ENCODE assay signal across 2 cellular contexts in the genomic region with DNA sequence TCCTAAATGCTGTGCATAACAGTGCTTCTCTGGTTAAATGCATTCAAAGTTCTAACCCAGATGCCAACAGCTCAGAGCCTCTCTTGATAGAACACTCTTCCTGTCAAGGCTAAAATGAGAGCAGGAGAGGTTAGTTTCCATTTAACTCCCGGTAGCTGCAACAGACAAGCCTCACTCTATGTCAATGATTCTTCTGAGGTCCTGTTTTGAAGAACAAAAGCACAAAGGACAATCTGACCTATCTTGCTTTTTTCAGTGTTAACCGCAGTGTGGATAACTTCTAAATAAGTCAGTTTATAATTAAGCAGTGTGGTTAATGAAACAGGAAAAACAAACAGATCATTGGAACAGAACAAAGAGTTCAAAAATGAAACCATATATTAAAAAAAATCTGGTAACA.
TF ChIP-seq lines count a peak whose summit lies in the region.

No MANE protein-coding gene starts in this region.

TF ChIP-seq in SK-N-SH, 30 proteins besides CTCF, POLR2A, EP300 and RAD21 (continued from another document):
- TF ChIP-seq, protein P1, sequence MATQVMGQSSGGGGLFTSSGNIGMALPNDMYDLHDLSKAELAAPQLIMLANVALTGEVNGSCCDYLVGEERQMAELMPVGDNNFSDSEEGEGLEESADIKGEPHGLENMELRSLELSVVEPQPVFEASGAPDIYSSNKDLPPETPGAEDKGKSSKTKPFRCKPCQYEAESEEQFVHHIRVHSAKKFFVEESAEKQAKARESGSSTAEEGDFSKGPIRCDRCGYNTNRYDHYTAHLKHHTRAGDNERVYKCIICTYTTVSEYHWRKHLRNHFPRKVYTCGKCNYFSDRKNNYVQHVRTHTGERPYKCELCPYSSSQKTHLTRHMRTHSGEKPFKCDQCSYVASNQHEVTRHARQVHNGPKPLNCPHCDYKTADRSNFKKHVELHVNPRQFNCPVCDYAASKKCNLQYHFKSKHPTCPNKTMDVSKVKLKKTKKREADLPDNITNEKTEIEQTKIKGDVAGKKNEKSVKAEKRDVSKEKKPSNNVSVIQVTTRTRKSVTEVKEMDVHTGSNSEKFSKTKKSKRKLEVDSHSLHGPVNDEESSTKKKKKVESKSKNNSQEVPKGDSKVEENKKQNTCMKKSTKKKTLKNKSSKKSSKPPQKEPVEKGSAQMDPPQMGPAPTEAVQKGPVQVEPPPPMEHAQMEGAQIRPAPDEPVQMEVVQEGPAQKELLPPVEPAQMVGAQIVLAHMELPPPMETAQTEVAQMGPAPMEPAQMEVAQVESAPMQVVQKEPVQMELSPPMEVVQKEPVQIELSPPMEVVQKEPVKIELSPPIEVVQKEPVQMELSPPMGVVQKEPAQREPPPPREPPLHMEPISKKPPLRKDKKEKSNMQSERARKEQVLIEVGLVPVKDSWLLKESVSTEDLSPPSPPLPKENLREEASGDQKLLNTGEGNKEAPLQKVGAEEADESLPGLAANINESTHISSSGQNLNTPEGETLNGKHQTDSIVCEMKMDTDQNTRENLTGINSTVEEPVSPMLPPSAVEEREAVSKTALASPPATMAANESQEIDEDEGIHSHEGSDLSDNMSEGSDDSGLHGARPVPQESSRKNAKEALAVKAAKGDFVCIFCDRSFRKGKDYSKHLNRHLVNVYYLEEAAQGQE (IDR thresholded peaks at IDR 0.05; ENCODE audit: low read depth, low read length) = no peak
- no peak for TF ChIP-seq TCF12 (IDR thresholded peaks at IDR 0.05)

TF ChIP-seq in SK-N-SH treated with all-trans-retinoic acid at 6 μM for 48 hours, 23 proteins besides CTCF, POLR2A, EP300 and RAD21 (continued from another document):
- TF ChIP-seq, protein P2, sequence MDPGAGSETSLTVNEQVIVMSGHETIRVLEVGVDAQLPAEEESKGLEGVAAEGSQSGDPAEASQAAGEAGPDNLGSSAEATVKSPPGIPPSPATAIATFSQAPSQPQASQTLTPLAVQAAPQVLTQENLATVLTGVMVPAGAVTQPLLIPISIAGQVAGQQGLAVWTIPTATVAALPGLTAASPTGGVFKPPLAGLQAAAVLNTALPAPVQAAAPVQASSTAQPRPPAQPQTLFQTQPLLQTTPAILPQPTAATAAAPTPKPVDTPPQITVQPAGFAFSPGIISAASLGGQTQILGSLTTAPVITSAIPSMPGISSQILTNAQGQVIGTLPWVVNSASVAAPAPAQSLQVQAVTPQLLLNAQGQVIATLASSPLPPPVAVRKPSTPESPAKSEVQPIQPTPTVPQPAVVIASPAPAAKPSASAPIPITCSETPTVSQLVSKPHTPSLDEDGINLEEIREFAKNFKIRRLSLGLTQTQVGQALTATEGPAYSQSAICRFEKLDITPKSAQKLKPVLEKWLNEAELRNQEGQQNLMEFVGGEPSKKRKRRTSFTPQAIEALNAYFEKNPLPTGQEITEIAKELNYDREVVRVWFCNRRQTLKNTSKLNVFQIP (CRISPR knock-in tag; IDR thresholded peaks at IDR 0.05; ENCODE audit: borderline replicate concordance, low read depth) = no peak
- TF ChIP-seq, protein P3, sequence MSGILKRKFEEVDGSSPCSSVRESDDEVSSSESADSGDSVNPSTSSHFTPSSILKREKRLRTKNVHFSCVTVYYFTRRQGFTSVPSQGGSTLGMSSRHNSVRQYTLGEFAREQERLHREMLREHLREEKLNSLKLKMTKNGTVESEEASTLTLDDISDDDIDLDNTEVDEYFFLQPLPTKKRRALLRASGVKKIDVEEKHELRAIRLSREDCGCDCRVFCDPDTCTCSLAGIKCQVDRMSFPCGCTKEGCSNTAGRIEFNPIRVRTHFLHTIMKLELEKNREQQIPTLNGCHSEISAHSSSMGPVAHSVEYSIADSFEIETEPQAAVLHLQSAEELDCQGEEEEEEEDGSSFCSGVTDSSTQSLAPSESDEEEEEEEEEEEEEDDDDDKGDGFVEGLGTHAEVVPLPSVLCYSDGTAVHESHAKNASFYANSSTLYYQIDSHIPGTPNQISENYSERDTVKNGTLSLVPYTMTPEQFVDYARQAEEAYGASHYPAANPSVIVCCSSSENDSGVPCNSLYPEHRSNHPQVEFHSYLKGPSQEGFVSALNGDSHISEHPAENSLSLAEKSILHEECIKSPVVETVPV (CRISPR knock-in tag; IDR thresholded peaks at IDR 0.05) = no peak
- TF ChIP-seq ISL1 (CRISPR knock-in tag; IDR thresholded peaks at IDR 0.05) (no peak), ZFP30 (CRISPR knock-in tag; IDR thresholded peaks at IDR 0.05) (no peak), GLIS3 (CRISPR knock-in tag; IDR thresholded peaks at IDR 0.05) (no peak)
